ENCODE assay signal across 13 cellular contexts in genomic region chr3:50257990-50258389, GRCh38. TPM values are rescaled to one million over a fixed set of nuclear protein-coding genes. Genes with fewer than 3 reads are reported as not detected.
DNase-seq lines count a peak whose midpoint lies in the region; FAIRE-seq and TF ChIP-seq lines count a peak whose summit lies in the region.
"Had no signal": no experiment of that assay in that cellular context is flagged by ENCODE, and none has a peak within 500 bp of the region (broad histone marks: within the 10 kb centered on the region; RNA-seq: fewer than 3 reads in every experiment).

No MANE protein-coding gene starts in this region.

- FAIRE-seq in frontal cortex (lab: Jason Lieb, UNC): no peak
- FAIRE-seq: bronchial epithelial cell had no signal

- no peak for TF ChIP-seq POLR2A in erythroblast (IDR thresholded peaks at IDR 0.05; ENCODE audit: low read length)

- peaks cover 7% of the 10 kb centered on the region for H3K79me2 ChIP-seq in trophoblast cell (ENCODE audit: control insufficient read depth, insufficient read depth, low read length, poor library complexity)

- no peak overlapping the region for H2BK5ac ChIP-seq in trophoblast cell (ENCODE audit: low read depth, low read length, poor library complexity)

- no peak overlapping the region for H3K4me2 ChIP-seq in BLaER1
- no peak overlapping the region for H3K4me2 ChIP-seq in trophoblast cell (ENCODE audit: low read length)

- H3K36me3 ChIP-seq in BLaER1: peaks cover 70% of the 10 kb centered on the region
- peaks cover 16 to 26% of the 10 kb centered on the region in 2 donors for H3K36me3 ChIP-seq in esophagus (ENCODE audit: control insufficient read depth in 2 of 2, insufficient read depth in 2 of 2, low read length in 1 of 2)
- peaks cover 49 to 53% of the 10 kb centered on the region in 2 experiments for H3K36me3 ChIP-seq in trophoblast cell (ENCODE audit: control insufficient read depth in 1 of 2, insufficient read depth in 2 of 2, low read length in 2 of 2)

- H4K91ac ChIP-seq in trophoblast cell (ENCODE audit: low read depth, low read length): no peak overlapping the region

- H3K18ac ChIP-seq in trophoblast cell (ENCODE audit: low read length): no peak overlapping the region

- H2BK12ac ChIP-seq in trophoblast cell (ENCODE audit: low read length): no peak overlapping the region

- H4K12ac ChIP-seq in trophoblast cell (ENCODE audit: low read depth, low read length): no peak overlapping the region

- no peak overlapping the region for H2BK120ac ChIP-seq in trophoblast cell (ENCODE audit: insufficient read depth, low read length, poor library complexity)

- H3K4ac ChIP-seq in trophoblast cell (ENCODE audit: low read depth, low read length): no peak overlapping the region

- H3K4me1 ChIP-seq in BLaER1: peaks cover 58% of the 10 kb centered on the region
- H3K4me1 ChIP-seq in esophagus (ENCODE audit: control insufficient read depth in 2 of 2, insufficient read depth in 2 of 2, low read length in 1 of 2): peaks cover 0 to 21% of the 10 kb centered on the region in 2 donors
- H3K4me1 ChIP-seq in trophoblast cell (ENCODE audit: control insufficient read depth in 1 of 2, insufficient read depth in 2 of 2, low read length in 2 of 2): peaks cover 13 to 15% of the 10 kb centered on the region in 2 experiments

- H3K27ac ChIP-seq in BLaER1 (peak overlapping the region; percentile 26; the same call in 1 of the 2 replicates), esophagus (ENCODE audit: low read depth in 2 of 2, low read length in 1 of 2) (peak overlapping the region; percentile 8 to 66), trophoblast cell (ENCODE audit: low read depth, low read length) (no peak overlapping the region)
- H3K27ac ChIP-seq: SJSA1 had no signal

- DNase-seq in NCI-H2227 treated with DMSO at 0.1 percent for 48 hours (lab: John Stamatoyannopoulos, UW) (peak; percentile 61), trophoblast cell (no peak), erythroblast (lab: John Stamatoyannopoulos, UW) (no peak), NCI-H2107 treated with DMSO at 0.1 percent for 48 hours (lab: John Stamatoyannopoulos, UW; ENCODE audit: unreplicated experiment) (no peak), frontal cortex (ENCODE audit: low spot score in 2 of 2) (no peak), DMS153 treated with DMSO at 0.1 percent for 48 hours (lab: John Stamatoyannopoulos, UW; ENCODE audit: unreplicated experiment) (no peak)
- DNase-seq: activated CD8-positive, alpha-beta T cell treated with anti-CD3 and anti-CD28 coated beads, Interleukin-2, amount 10 ng/mL, durations not matched to agents 7 days and 5 days; NCI-H2081 treated with DMSO at 0.1 percent for 48 hours had no signal

- no peak overlapping the region for H3K4me3 ChIP-seq in BLaER1
- H3K4me3 ChIP-seq in esophagus (ENCODE audit: low read depth in 1 of 2, low read length in 2 of 2): no peak overlapping the region
- H3K4me3 ChIP-seq in trophoblast cell (ENCODE audit: low read depth, low read length): peak overlapping the region; percentile 7
- H3K4me3 ChIP-seq: SJSA1 had no signal

- peaks cover 59% of the 10 kb centered on the region for H4K20me1 ChIP-seq in BLaER1

- WGBS in esophagus, 2 donors: 77 to 82% methylated on average over 11 of the region's 11 CpGs
- no CpG with 5 or more reads among the region's 11 CpGs for WGBS in trophoblast cell (ENCODE audit: extremely low coverage, insufficient coverage, insufficient read length)

- H3K9ac ChIP-seq in BLaER1 (peak overlapping the region; percentile 31; the same call in 1 of the 2 replicates), trophoblast cell (ENCODE audit: low read length) (no peak overlapping the region)

- no peak overlapping the region for H3K14ac ChIP-seq in trophoblast cell (ENCODE audit: low read length)

- H2AK5ac ChIP-seq in trophoblast cell (ENCODE audit: low read length): no peak overlapping the region

- no peaks in the 10 kb centered on the region for H3K9me3 ChIP-seq in BLaER1
- no peaks in the 10 kb centered on the region for H3K9me3 ChIP-seq in esophagus (ENCODE audit: control insufficient read depth in 2 of 2, insufficient read depth in 1 of 2, low read depth in 1 of 2, low read length in 1 of 2)
- H3K9me3 ChIP-seq in trophoblast cell (ENCODE audit: insufficient read depth, low read depth, low read length): no peaks in the 10 kb centered on the region
- H3K9me3 ChIP-seq: SJSA1 had no signal

- H2AFZ ChIP-seq in trophoblast cell (ENCODE audit: insufficient read depth, low read length, poor library complexity): no peak overlapping the region

- no peak overlapping the region for H3K23ac ChIP-seq in trophoblast cell (ENCODE audit: low read length)

- H3K27me3 ChIP-seq in BLaER1 (no peaks in the 10 kb centered on the region), esophagus (ENCODE audit: control insufficient read depth in 1 of 2, insufficient read depth in 2 of 2, low read length in 2 of 2) (no peaks in the 10 kb centered on the region), trophoblast cell (ENCODE audit: insufficient read depth, low read length) (no peaks in the 10 kb centered on the region)
- H3K27me3 ChIP-seq: SJSA1 had no signal

- H3K79me1 ChIP-seq in trophoblast cell (ENCODE audit: low read length): peaks cover 16% of the 10 kb centered on the region

- no peak overlapping the region for H4K8ac ChIP-seq in trophoblast cell (ENCODE audit: low read depth, low read length)

RNA-seq across cellular contexts. Expression of gene SEMA3B, which starts 11.0 kb away (rescaled TPM):
- polyA plus RNA-seq in esophagus: 1 to 10 TPM; 5.2 to 7.8 TPM
- polyA plus RNA-seq in trophoblast cell (2013): 1.8 and 2.0 TPM in 2 replicates
- total RNA-seq in frontal cortex: 2.4 TPM

RNA-seq across cellular contexts. Expression of gene LSMEM2, which starts 20.9 kb away (rescaled TPM):
- under 1 TPM; 0.07 to 0.16 TPM for polyA plus RNA-seq in esophagus
- polyA plus RNA-seq in trophoblast cell (2013): 0.06 and 0.08 TPM in 2 replicates
- total RNA-seq in frontal cortex: 0.82 TPM
- total RNA-seq: activated CD8-positive, alpha-beta T cell treated with anti-CD3 and anti-CD28 coated beads, Interleukin-2, amount 10 ng/mL, durations not matched to agents 7 days and 5 days; bronchial epithelial cell; omental fat pad; SJSA1 had no signal

RNA-seq across cellular contexts. Expression of gene GNAI2, which starts 22.0 kb away (rescaled TPM):
- 10 to 100 TPM; 52.2 to 61.8 TPM for polyA plus RNA-seq in esophagus
- 191 and 192 TPM in 2 replicates for polyA plus RNA-seq in trophoblast cell (2013)
- total RNA-seq in frontal cortex: 97.0 TPM

RNA-seq across cellular contexts. Expression of gene IFRD2, which starts 34.2 kb away (rescaled TPM):
- 10 to 100 TPM; 65.6 to 69.5 TPM for polyA plus RNA-seq in esophagus
- 36.9 and 37.3 TPM in 2 replicates for polyA plus RNA-seq in trophoblast cell (2013)
- 17.9 TPM for total RNA-seq in frontal cortex

RNA-seq across cellular contexts. Expression of gene HYAL3, which starts 41.2 kb away (rescaled TPM):
- polyA plus RNA-seq in esophagus: 1 to 10 TPM; 3.4 to 5.1 TPM
- polyA plus RNA-seq in trophoblast cell (2013): 10.8 and 11.2 TPM in 2 replicates
- 3.7 TPM for total RNA-seq in frontal cortex
